1 cellular context compared by ENCODE assay signal in the genomic region with DNA sequence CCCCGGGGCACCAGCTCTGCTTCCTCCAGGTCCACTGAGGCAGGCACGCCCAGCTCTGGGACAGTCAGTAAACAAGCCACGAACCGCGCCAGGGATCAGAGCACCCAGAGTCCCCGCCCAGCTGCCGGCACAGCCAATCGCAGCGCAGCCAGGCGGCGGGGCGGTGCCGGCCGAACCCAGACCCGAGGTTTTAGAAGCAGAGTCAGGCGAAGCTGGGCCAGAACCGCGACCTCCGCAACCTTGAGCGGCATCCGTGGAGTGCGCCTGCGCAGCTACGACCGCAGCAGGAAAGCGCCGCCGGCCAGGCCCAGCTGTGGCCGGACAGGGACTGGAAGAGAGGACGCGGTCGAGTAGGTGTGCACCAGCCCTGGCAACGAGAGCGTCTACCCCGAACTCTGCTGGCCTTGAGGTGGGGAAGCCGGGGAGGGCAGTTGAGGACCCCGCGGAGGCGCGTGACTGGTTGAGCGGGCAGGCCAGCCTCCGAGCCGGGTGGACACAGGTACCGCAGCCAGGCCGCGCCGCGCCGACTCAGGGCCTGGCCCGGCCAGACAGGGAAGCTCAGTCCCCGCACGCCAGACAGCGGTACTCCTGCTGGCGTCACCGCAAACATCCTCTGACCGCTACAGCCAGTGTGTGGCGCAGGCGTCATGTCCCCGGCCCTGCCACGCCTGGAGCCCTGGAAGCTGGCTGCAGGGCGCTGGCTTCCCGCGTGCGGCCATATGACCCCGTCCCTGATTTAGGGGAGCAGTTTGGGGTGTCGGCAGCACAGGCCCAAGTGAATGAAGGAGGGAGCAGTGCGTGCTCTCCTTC.
TF ChIP-seq lines count a peak whose summit lies in the region.

A gene (plus strand): TSS at position 220 of the 810 bp plus-strand sequence. CDS start 1,485 bp downstream, outside the sequence.

TF ChIP-seq in HepG2, 621 proteins besides CTCF, POLR2A, EP300 and RAD21 (continued from another document and continues in another):
- TF ChIP-seq, protein P1, sequence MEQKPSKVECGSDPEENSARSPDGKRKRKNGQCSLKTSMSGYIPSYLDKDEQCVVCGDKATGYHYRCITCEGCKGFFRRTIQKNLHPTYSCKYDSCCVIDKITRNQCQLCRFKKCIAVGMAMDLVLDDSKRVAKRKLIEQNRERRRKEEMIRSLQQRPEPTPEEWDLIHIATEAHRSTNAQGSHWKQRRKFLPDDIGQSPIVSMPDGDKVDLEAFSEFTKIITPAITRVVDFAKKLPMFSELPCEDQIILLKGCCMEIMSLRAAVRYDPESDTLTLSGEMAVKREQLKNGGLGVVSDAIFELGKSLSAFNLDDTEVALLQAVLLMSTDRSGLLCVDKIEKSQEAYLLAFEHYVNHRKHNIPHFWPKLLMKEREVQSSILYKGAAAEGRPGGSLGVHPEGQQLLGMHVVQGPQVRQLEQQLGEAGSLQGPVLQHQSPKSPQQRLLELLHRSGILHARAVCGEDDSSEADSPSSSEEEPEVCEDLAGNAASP (CRISPR knock-in tag; IDR thresholded peaks at IDR 0.05; ENCODE audit: borderline replicate concordance) = peak; percentile 45; the same call in 1 of the 2 replicates
- TF ChIP-seq FOXC1 (CRISPR knock-in tag; IDR thresholded peaks at IDR 0.05; ENCODE audit: borderline replicate concordance) = no peak; the same call in 1 of the 2 replicates
- TF ChIP-seq MEIS1 (CRISPR knock-in tag; IDR thresholded peaks at IDR 0.05; ENCODE audit: borderline replicate concordance) = peak; percentile 45; the same call in 1 of the 2 replicates
- TF ChIP-seq ZNF883 (CRISPR knock-in tag; IDR thresholded peaks at IDR 0.05; ENCODE audit: not compliant biosample characterization) = peak; percentile 97
- TF ChIP-seq YY1 (IDR thresholded peaks at IDR 0.05; ENCODE audit: insufficient read depth, insufficient replicate concordance, low read depth, low read length) = peak; percentile 18
- peak; percentile 92; the same call in 1 of the 2 replicates for TF ChIP-seq DNMT1 (CRISPR knock-in tag; IDR thresholded peaks at IDR 0.05)
- TF ChIP-seq, protein P2, sequence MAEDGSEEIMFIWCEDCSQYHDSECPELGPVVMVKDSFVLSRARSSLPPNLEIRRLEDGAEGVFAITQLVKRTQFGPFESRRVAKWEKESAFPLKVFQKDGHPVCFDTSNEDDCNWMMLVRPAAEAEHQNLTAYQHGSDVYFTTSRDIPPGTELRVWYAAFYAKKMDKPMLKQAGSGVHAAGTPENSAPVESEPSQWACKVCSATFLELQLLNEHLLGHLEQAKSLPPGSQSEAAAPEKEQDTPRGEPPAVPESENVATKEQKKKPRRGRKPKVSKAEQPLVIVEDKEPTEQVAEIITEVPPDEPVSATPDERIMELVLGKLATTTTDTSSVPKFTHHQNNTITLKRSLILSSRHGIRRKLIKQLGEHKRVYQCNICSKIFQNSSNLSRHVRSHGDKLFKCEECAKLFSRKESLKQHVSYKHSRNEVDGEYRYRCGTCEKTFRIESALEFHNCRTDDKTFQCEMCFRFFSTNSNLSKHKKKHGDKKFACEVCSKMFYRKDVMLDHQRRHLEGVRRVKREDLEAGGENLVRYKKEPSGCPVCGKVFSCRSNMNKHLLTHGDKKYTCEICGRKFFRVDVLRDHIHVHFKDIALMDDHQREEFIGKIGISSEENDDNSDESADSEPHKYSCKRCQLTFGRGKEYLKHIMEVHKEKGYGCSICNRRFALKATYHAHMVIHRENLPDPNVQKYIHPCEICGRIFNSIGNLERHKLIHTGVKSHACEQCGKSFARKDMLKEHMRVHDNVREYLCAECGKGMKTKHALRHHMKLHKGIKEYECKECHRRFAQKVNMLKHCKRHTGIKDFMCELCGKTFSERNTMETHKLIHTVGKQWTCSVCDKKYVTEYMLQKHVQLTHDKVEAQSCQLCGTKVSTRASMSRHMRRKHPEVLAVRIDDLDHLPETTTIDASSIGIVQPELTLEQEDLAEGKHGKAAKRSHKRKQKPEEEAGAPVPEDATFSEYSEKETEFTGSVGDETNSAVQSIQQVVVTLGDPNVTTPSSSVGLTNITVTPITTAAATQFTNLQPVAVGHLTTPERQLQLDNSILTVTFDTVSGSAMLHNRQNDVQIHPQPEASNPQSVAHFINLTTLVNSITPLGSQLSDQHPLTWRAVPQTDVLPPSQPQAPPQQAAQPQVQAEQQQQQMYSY (CRISPR knock-in tag; IDR thresholded peaks at IDR 0.05) = no peak; the same call in 1 of the 2 replicates
- peak; percentile 76 for TF ChIP-seq ZNF878 (CRISPR knock-in tag; IDR thresholded peaks at IDR 0.05)
- TF ChIP-seq SPEN (CRISPR knock-in tag; IDR thresholded peaks at IDR 0.05; ENCODE audit: low read depth) = peak; percentile 83; the same call in 1 of the 2 replicates
- no peak for TF ChIP-seq NFIB (CRISPR knock-in tag; IDR thresholded peaks at IDR 0.05; ENCODE audit: borderline replicate concordance)
- peak; percentile 54; the same call in 1 of the 2 replicates for TF ChIP-seq MTA1 (CRISPR knock-in tag; IDR thresholded peaks at IDR 0.05; ENCODE audit: borderline replicate concordance)
- TF ChIP-seq, protein P3, sequence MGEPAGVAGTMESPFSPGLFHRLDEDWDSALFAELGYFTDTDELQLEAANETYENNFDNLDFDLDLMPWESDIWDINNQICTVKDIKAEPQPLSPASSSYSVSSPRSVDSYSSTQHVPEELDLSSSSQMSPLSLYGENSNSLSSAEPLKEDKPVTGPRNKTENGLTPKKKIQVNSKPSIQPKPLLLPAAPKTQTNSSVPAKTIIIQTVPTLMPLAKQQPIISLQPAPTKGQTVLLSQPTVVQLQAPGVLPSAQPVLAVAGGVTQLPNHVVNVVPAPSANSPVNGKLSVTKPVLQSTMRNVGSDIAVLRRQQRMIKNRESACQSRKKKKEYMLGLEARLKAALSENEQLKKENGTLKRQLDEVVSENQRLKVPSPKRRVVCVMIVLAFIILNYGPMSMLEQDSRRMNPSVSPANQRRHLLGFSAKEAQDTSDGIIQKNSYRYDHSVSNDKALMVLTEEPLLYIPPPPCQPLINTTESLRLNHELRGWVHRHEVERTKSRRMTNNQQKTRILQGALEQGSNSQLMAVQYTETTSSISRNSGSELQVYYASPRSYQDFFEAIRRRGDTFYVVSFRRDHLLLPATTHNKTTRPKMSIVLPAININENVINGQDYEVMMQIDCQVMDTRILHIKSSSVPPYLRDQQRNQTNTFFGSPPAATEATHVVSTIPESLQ (CRISPR knock-in tag; conservative IDR thresholded peaks at IDR 0.05) = no peak
- TF ChIP-seq, protein P4, sequence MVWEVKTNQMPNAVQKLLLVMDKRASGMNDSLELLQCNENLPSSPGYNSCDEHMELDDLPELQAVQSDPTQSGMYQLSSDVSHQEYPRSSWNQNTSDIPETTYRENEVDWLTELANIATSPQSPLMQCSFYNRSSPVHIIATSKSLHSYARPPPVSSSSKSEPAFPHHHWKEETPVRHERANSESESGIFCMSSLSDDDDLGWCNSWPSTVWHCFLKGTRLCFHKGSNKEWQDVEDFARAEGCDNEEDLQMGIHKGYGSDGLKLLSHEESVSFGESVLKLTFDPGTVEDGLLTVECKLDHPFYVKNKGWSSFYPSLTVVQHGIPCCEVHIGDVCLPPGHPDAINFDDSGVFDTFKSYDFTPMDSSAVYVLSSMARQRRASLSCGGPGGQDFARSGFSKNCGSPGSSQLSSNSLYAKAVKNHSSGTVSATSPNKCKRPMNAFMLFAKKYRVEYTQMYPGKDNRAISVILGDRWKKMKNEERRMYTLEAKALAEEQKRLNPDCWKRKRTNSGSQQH (CRISPR knock-in tag; IDR thresholded peaks at IDR 0.05; ENCODE audit: low read depth) = 0 out of 2 replicates have a peak, but pooled peaks have one; percentile 32
- TF ChIP-seq CBX2 (IDR thresholded peaks at IDR 0.05; ENCODE audit: low read depth, low read length) = no peak
- TF ChIP-seq CBX2 (CRISPR knock-in tag; IDR thresholded peaks at IDR 0.05; ENCODE audit: low read depth) = peak; percentile 60; the same call in 1 of the 2 replicates
- TF ChIP-seq, protein P5, sequence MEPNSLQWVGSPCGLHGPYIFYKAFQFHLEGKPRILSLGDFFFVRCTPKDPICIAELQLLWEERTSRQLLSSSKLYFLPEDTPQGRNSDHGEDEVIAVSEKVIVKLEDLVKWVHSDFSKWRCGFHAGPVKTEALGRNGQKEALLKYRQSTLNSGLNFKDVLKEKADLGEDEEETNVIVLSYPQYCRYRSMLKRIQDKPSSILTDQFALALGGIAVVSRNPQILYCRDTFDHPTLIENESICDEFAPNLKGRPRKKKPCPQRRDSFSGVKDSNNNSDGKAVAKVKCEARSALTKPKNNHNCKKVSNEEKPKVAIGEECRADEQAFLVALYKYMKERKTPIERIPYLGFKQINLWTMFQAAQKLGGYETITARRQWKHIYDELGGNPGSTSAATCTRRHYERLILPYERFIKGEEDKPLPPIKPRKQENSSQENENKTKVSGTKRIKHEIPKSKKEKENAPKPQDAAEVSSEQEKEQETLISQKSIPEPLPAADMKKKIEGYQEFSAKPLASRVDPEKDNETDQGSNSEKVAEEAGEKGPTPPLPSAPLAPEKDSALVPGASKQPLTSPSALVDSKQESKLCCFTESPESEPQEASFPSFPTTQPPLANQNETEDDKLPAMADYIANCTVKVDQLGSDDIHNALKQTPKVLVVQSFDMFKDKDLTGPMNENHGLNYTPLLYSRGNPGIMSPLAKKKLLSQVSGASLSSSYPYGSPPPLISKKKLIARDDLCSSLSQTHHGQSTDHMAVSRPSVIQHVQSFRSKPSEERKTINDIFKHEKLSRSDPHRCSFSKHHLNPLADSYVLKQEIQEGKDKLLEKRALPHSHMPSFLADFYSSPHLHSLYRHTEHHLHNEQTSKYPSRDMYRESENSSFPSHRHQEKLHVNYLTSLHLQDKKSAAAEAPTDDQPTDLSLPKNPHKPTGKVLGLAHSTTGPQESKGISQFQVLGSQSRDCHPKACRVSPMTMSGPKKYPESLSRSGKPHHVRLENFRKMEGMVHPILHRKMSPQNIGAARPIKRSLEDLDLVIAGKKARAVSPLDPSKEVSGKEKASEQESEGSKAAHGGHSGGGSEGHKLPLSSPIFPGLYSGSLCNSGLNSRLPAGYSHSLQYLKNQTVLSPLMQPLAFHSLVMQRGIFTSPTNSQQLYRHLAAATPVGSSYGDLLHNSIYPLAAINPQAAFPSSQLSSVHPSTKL (CRISPR knock-in tag; IDR thresholded peaks at IDR 0.05) = peak; percentile 31; the same call in 1 of the 2 replicates
- TF ChIP-seq, protein P6, sequence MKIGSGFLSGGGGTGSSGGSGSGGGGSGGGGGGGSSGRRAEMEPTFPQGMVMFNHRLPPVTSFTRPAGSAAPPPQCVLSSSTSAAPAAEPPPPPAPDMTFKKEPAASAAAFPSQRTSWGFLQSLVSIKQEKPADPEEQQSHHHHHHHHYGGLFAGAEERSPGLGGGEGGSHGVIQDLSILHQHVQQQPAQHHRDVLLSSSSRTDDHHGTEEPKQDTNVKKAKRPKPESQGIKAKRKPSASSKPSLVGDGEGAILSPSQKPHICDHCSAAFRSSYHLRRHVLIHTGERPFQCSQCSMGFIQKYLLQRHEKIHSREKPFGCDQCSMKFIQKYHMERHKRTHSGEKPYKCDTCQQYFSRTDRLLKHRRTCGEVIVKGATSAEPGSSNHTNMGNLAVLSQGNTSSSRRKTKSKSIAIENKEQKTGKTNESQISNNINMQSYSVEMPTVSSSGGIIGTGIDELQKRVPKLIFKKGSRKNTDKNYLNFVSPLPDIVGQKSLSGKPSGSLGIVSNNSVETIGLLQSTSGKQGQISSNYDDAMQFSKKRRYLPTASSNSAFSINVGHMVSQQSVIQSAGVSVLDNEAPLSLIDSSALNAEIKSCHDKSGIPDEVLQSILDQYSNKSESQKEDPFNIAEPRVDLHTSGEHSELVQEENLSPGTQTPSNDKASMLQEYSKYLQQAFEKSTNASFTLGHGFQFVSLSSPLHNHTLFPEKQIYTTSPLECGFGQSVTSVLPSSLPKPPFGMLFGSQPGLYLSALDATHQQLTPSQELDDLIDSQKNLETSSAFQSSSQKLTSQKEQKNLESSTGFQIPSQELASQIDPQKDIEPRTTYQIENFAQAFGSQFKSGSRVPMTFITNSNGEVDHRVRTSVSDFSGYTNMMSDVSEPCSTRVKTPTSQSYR (CRISPR knock-in tag; IDR thresholded peaks at IDR 0.05; ENCODE audit: borderline replicate concordance) = peak; percentile 25; the same call in 1 of the 2 replicates
- TF ChIP-seq, protein P7, sequence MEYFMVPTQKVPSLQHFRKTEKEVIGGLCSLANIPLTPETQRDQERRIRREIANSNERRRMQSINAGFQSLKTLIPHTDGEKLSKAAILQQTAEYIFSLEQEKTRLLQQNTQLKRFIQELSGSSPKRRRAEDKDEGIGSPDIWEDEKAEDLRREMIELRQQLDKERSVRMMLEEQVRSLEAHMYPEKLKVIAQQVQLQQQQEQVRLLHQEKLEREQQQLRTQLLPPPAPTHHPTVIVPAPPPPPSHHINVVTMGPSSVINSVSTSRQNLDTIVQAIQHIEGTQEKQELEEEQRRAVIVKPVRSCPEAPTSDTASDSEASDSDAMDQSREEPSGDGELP (IDR thresholded peaks at IDR 0.05; ENCODE audit: borderline replicate concordance, low read depth) = peak; percentile 72; the same call in 1 of the 2 replicates
- TF ChIP-seq, protein P8, sequence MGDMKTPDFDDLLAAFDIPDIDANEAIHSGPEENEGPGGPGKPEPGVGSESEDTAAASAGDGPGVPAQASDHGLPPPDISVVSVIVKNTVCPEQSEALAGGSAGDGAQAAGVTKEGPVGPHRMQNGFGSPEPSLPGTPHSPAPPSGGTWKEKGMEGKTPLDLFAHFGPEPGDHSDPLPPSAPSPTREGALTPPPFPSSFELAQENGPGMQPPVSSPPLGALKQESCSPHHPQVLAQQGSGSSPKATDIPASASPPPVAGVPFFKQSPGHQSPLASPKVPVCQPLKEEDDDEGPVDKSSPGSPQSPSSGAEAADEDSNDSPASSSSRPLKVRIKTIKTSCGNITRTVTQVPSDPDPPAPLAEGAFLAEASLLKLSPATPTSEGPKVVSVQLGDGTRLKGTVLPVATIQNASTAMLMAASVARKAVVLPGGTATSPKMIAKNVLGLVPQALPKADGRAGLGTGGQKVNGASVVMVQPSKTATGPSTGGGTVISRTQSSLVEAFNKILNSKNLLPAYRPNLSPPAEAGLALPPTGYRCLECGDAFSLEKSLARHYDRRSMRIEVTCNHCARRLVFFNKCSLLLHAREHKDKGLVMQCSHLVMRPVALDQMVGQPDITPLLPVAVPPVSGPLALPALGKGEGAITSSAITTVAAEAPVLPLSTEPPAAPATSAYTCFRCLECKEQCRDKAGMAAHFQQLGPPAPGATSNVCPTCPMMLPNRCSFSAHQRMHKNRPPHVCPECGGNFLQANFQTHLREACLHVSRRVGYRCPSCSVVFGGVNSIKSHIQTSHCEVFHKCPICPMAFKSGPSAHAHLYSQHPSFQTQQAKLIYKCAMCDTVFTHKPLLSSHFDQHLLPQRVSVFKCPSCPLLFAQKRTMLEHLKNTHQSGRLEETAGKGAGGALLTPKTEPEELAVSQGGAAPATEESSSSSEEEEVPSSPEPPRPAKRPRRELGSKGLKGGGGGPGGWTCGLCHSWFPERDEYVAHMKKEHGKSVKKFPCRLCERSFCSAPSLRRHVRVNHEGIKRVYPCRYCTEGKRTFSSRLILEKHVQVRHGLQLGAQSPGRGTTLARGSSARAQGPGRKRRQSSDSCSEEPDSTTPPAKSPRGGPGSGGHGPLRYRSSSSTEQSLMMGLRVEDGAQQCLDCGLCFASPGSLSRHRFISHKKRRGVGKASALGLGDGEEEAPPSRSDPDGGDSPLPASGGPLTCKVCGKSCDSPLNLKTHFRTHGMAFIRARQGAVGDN (CRISPR knock-in tag; IDR thresholded peaks at IDR 0.05) = peak; percentile 99
- no peak for TF ChIP-seq SETDB1 (CRISPR knock-in tag; IDR thresholded peaks at IDR 0.05; ENCODE audit: borderline replicate concordance)
- peak; percentile 94 for TF ChIP-seq ZNF891 (CRISPR knock-in tag; IDR thresholded peaks at IDR 0.05)
- no peak for TF ChIP-seq MYNN (CRISPR knock-in tag; IDR thresholded peaks at IDR 0.05; ENCODE audit: low read depth)
- TF ChIP-seq RFX3 (CRISPR knock-in tag; IDR thresholded peaks at IDR 0.05) = no peak
- peak; percentile 73; the same call in 1 of the 2 replicates for TF ChIP-seq AHR (CRISPR knock-in tag; IDR thresholded peaks at IDR 0.05)
- peak; percentile 86 for TF ChIP-seq CHCHD3 (CRISPR knock-in tag; IDR thresholded peaks at IDR 0.05)
- TF ChIP-seq SOX6 (IDR thresholded peaks at IDR 0.05) = no peak
- TF ChIP-seq SOX6 (CRISPR knock-in tag; IDR thresholded peaks at IDR 0.05) = peak; percentile 55; the same call in 1 of the 2 replicates
